ENCODE assay signal across 1 cellular context in genomic region chr12:47773858-47774580, GRCh38.
TF ChIP-seq lines count a peak whose summit lies in the region.

No MANE protein-coding gene starts in this region.

TF ChIP-seq in K562, 482 proteins besides CTCF, POLR2A, EP300 and RAD21 (continued from another document and continues in another):
- TF ChIP-seq TAF1 (IDR thresholded peaks at IDR 0.05; ENCODE audit: control insufficient read depth, extremely low read depth, insufficient read depth, low read length, severe bottlenecking) = no peak
- TF ChIP-seq IRF9 (tag; IDR thresholded peaks at IDR 0.05) = no peak
- TF ChIP-seq POLR3G (IDR thresholded peaks at IDR 0.05; ENCODE audit: extremely low read depth, insufficient read length, insufficient replicate concordance) = no peak
- TF ChIP-seq NUFIP1 (IDR thresholded peaks at IDR 0.05; ENCODE audit: partially characterized antibody) = no peak
- TF ChIP-seq, protein P1, sequence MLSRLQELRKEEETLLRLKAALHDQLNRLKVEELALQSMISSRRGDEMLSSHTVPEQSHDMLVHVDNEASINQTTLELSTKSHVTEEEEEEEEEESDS (CRISPR knock-in tag; IDR thresholded peaks at IDR 0.05) = no peak
- no peak for TF ChIP-seq USF2 (CRISPR knock-in tag; IDR thresholded peaks at IDR 0.05)
- TF ChIP-seq CSDE1 (IDR thresholded peaks at IDR 0.05) = no peak
- TF ChIP-seq FOXP4 (CRISPR knock-in tag; IDR thresholded peaks at IDR 0.05; ENCODE audit: borderline replicate concordance) = no peak
- TF ChIP-seq LCOR (CRISPR knock-in tag; IDR thresholded peaks at IDR 0.05) = no peak
- TF ChIP-seq EP400 (IDR thresholded peaks at IDR 0.05) = peak; percentile 9; the same call in 1 of the 2 replicates
- TF ChIP-seq XRCC4 (IDR thresholded peaks at IDR 0.05; ENCODE audit: extremely low read depth, insufficient read depth, insufficient read length) = no peak
- TF ChIP-seq ZNF274 (IDR thresholded peaks at IDR 0.05; ENCODE audit: borderline replicate concordance, low read depth, low read length) = no peak
- TF ChIP-seq ZNF583 (CRISPR knock-in tag; IDR thresholded peaks at IDR 0.05) = no peak
- no peak for TF ChIP-seq DIDO1 (tag; IDR thresholded peaks at IDR 0.05; ENCODE audit: low read depth)
- TF ChIP-seq POLR2B (IDR thresholded peaks at IDR 0.05; ENCODE audit: low read depth, partially characterized antibody) = no peak
- no peak for TF ChIP-seq HNRNPL (IDR thresholded peaks at IDR 0.05; ENCODE audit: low read depth, low read length)
- no peak for TF ChIP-seq ZNF3 (CRISPR knock-in tag; IDR thresholded peaks at IDR 0.05)
- TF ChIP-seq, protein P2, sequence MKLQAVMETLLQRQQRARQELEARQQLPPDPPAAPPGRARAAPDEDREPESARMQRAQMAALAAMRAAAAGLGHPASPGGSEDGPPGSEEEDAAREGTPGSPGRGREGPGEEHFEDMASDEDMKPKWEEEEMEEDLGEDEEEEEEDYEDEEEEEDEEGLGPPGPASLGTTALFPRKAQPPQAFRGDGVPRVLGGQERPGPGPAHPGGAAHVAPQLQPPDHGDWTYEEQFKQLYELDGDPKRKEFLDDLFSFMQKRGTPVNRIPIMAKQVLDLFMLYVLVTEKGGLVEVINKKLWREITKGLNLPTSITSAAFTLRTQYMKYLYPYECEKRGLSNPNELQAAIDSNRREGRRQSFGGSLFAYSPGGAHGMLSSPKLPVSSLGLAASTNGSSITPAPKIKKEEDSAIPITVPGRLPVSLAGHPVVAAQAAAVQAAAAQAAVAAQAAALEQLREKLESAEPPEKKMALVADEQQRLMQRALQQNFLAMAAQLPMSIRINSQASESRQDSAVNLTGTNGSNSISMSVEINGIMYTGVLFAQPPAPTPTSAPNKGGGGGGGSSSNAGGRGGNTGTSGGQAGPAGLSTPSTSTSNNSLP (IDR thresholded peaks at IDR 0.05; ENCODE audit: borderline replicate concordance, low read depth, low read length) = no peak
- no peak for TF ChIP-seq SAP30 (IDR thresholded peaks at IDR 0.05; ENCODE audit: borderline replicate concordance, insufficient read depth, low read depth, low read length, poor library complexity, severe bottlenecking)
- no peak for TF ChIP-seq HMG20B (CRISPR knock-in tag; IDR thresholded peaks at IDR 0.05)
- TF ChIP-seq, protein P3, sequence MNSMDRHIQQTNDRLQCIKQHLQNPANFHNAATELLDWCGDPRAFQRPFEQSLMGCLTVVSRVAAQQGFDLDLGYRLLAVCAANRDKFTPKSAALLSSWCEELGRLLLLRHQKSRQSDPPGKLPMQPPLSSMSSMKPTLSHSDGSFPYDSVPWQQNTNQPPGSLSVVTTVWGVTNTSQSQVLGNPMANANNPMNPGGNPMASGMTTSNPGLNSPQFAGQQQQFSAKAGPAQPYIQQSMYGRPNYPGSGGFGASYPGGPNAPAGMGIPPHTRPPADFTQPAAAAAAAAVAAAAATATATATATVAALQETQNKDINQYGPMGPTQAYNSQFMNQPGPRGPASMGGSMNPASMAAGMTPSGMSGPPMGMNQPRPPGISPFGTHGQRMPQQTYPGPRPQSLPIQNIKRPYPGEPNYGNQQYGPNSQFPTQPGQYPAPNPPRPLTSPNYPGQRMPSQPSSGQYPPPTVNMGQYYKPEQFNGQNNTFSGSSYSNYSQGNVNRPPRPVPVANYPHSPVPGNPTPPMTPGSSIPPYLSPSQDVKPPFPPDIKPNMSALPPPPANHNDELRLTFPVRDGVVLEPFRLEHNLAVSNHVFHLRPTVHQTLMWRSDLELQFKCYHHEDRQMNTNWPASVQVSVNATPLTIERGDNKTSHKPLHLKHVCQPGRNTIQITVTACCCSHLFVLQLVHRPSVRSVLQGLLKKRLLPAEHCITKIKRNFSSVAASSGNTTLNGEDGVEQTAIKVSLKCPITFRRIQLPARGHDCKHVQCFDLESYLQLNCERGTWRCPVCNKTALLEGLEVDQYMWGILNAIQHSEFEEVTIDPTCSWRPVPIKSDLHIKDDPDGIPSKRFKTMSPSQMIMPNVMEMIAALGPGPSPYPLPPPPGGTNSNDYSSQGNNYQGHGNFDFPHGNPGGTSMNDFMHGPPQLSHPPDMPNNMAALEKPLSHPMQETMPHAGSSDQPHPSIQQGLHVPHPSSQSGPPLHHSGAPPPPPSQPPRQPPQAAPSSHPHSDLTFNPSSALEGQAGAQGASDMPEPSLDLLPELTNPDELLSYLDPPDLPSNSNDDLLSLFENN (IDR thresholded peaks at IDR 0.05; ENCODE audit: low read depth in 2 of 2, low read length in 2 of 2) = no peak
- TF ChIP-seq ZEB2 (IDR thresholded peaks at IDR 0.05) = no peak
- TF ChIP-seq, protein P4, sequence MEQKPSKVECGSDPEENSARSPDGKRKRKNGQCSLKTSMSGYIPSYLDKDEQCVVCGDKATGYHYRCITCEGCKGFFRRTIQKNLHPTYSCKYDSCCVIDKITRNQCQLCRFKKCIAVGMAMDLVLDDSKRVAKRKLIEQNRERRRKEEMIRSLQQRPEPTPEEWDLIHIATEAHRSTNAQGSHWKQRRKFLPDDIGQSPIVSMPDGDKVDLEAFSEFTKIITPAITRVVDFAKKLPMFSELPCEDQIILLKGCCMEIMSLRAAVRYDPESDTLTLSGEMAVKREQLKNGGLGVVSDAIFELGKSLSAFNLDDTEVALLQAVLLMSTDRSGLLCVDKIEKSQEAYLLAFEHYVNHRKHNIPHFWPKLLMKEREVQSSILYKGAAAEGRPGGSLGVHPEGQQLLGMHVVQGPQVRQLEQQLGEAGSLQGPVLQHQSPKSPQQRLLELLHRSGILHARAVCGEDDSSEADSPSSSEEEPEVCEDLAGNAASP (IDR thresholded peaks at IDR 0.05) = no peak
- TF ChIP-seq, protein P5, sequence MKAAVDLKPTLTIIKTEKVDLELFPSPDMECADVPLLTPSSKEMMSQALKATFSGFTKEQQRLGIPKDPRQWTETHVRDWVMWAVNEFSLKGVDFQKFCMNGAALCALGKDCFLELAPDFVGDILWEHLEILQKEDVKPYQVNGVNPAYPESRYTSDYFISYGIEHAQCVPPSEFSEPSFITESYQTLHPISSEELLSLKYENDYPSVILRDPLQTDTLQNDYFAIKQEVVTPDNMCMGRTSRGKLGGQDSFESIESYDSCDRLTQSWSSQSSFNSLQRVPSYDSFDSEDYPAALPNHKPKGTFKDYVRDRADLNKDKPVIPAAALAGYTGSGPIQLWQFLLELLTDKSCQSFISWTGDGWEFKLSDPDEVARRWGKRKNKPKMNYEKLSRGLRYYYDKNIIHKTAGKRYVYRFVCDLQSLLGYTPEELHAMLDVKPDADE (conservative IDR thresholded peaks at IDR 0.05; ENCODE audit: control insufficient read depth, low read depth, low read length) = no peak
- TF ChIP-seq GTF3C2 (IDR thresholded peaks at IDR 0.05; ENCODE audit: borderline replicate concordance, extremely low read depth, insufficient read length) = no peak
- TF ChIP-seq HCFC1 (IDR thresholded peaks at IDR 0.05; ENCODE audit: low read depth, low read length) = no peak
- TF ChIP-seq DMBX1 (CRISPR knock-in tag; IDR thresholded peaks at IDR 0.05; ENCODE audit: borderline replicate concordance) = no peak
- TF ChIP-seq KAT7 (CRISPR knock-in tag; IDR thresholded peaks at IDR 0.05; ENCODE audit: borderline replicate concordance) = peak; percentile 16; the same call in 1 of the 2 replicates
- TF ChIP-seq MTA2 (IDR thresholded peaks at IDR 0.05; ENCODE audit: low read depth) = no peak
- no peak for TF ChIP-seq NCOA6 (IDR thresholded peaks at IDR 0.05)
- TF ChIP-seq NR2C1 (IDR thresholded peaks at IDR 0.05) = no peak
- TF ChIP-seq NR2C1 (tag; IDR thresholded peaks at IDR 0.05) = no peak
- TF ChIP-seq MEF2A (IDR thresholded peaks at IDR 0.05; ENCODE audit: control insufficient read depth, low read depth, low read length) = no peak
- TF ChIP-seq BRD9 (IDR thresholded peaks at IDR 0.05; ENCODE audit: low read depth, partially characterized antibody) = no peak
- TF ChIP-seq RCOR1 (IDR thresholded peaks at IDR 0.05; ENCODE audit: borderline replicate concordance in 1 of 2, low read depth in 2 of 2, low read length in 2 of 2) = peak; percentile 16 to 78; a peak in 3 of 4 replicates
- TF ChIP-seq RHOXF2B (CRISPR knock-in tag; conservative IDR thresholded peaks at IDR 0.05) = no peak
- TF ChIP-seq, protein P6, sequence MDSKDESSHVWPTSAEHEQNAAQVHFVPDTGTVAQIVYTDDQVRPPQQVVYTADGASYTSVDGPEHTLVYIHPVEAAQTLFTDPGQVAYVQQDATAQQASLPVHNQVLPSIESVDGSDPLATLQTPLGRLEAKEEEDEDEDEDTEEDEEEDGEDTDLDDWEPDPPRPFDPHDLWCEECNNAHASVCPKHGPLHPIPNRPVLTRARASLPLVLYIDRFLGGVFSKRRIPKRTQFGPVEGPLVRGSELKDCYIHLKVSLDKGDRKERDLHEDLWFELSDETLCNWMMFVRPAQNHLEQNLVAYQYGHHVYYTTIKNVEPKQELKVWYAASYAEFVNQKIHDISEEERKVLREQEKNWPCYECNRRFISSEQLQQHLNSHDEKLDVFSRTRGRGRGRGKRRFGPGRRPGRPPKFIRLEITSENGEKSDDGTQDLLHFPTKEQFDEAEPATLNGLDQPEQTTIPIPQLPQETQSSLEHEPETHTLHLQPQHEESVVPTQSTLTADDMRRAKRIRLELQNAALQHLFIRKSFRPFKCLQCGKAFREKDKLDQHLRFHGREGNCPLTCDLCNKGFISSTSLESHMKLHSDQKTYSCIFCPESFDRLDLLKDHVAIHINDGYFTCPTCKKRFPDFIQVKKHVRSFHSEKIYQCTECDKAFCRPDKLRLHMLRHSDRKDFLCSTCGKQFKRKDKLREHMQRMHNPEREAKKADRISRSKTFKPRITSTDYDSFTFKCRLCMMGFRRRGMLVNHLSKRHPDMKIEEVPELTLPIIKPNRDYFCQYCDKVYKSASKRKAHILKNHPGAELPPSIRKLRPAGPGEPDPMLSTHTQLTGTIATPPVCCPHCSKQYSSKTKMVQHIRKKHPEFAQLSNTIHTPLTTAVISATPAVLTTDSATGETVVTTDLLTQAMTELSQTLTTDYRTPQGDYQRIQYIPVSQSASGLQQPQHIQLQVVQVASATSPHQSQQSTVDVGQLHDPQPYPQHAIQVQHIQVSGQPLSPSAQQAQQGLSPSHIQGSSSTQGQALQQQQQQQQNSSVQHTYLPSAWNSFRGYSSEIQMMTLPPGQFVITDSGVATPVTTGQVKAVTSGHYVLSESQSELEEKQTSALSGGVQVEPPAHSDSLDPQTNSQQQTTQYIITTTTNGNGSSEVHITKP (IDR thresholded peaks at IDR 0.05; ENCODE audit: partially characterized antibody) = peak; percentile 8
- no peak for TF ChIP-seq CBFB (CRISPR knock-in tag; IDR thresholded peaks at IDR 0.05)
- no peak for TF ChIP-seq EWSR1 (IDR thresholded peaks at IDR 0.05; ENCODE audit: borderline replicate concordance, low read depth, partially characterized antibody)
- TF ChIP-seq E2F3 (CRISPR knock-in tag; IDR thresholded peaks at IDR 0.05) = no peak
- TF ChIP-seq HDAC2 (IDR thresholded peaks at IDR 0.05) = peak; percentile 70
- TF ChIP-seq, protein P7, sequence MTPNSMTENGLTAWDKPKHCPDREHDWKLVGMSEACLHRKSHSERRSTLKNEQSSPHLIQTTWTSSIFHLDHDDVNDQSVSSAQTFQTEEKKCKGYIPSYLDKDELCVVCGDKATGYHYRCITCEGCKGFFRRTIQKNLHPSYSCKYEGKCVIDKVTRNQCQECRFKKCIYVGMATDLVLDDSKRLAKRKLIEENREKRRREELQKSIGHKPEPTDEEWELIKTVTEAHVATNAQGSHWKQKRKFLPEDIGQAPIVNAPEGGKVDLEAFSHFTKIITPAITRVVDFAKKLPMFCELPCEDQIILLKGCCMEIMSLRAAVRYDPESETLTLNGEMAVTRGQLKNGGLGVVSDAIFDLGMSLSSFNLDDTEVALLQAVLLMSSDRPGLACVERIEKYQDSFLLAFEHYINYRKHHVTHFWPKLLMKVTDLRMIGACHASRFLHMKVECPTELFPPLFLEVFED (CRISPR knock-in tag; conservative IDR thresholded peaks at IDR 0.05) = no peak
- TF ChIP-seq HNRNPK (IDR thresholded peaks at IDR 0.05; ENCODE audit: low read depth, low read length, poor library complexity, severe bottlenecking) = no peak
- no peak for TF ChIP-seq NCOA4 (IDR thresholded peaks at IDR 0.05; ENCODE audit: partially characterized antibody)
